Comparison of ENCODE assay signal across 9 cellular contexts in the genomic region with DNA sequence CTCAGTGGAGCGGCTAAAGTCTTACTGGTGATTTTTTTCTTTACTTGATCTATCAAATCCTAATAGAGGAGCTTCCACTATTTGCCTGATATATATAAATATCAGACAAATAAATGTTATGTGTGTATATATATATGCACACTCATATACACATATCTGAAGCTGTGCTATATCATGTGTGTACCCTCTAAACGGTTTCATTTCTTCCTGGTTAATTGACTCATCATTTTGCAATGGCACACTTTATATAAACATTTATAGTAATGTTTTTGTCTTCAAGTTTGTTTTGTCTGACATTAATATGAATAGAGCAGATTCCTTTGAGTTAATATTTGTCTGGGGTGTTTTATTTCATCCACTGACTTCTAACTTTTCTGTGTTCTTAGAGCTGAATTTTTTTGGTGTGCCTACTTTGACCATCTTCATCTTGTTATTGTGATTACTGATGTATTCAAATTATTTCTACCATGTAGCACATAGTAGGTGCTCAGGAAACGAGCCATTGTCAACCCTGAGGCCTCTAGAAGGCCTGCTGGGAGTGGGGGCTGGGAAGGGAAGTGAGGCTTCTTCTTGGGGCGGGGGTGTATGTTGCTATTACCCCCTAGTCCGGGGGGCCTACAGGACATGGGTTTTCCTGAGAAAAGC.
DNase-seq lines count a peak whose midpoint lies in the region; ATAC-seq and TF ChIP-seq lines count a peak whose summit lies in the region.
"Had no signal": no experiment of that assay in that cellular context is flagged by ENCODE, and none has a peak within 500 bp of the region (broad histone marks: within the 10 kb centered on the region; RNA-seq: fewer than 3 reads in every experiment).

No MANE protein-coding gene starts in this region.

- 49 to 67% methylated on average over 2 to 3 of the region's 5 CpGs for WGBS in gastroesophageal sphincter (ENCODE audit: low coverage in 1 of 2), 2 donors

- H3K27me3 Mint-ChIP-seq in activated CD8-positive, alpha-beta memory T cell treated with anti-CD3 and anti-CD28 coated beads, Interleukin-2, amount 10 ng/mL, durations not matched to agents 7 days and 5 days, result no peaks in the 10 kb centered on the region
- peaks cover 3% of the 10 kb centered on the region for H3K27me3 Mint-ChIP-seq in stimulated activated memory B cell treated with anti-CD40 and anti-IgM and Interleukin-4, amounts not matched to agents 10 μg/mL and 1 μg/mL and 100 μg/mL, for 72 hours

- peaks cover 3% of the 10 kb centered on the region for H3K9me3 Mint-ChIP-seq in activated CD8-positive, alpha-beta memory T cell treated with anti-CD3 and anti-CD28 coated beads, Interleukin-2, amount 10 ng/mL, durations not matched to agents 7 days and 5 days (ENCODE audit: low read depth)
- no peaks in the 10 kb centered on the region for H3K9me3 Mint-ChIP-seq in stimulated activated memory B cell treated with anti-CD40 and anti-IgM and Interleukin-4, amounts not matched to agents 10 μg/mL and 1 μg/mL and 100 μg/mL, for 72 hours

- TF ChIP-seq CTCF in gastroesophageal sphincter (IDR thresholded peaks at IDR 0.05), result no peak

- H3K36me3 Mint-ChIP-seq in activated CD8-positive, alpha-beta memory T cell treated with anti-CD3 and anti-CD28 coated beads, Interleukin-2, amount 10 ng/mL, durations not matched to agents 7 days and 5 days, result peaks cover 5% of the 10 kb centered on the region
- no peaks in the 10 kb centered on the region for H3K36me3 Mint-ChIP-seq in stimulated activated memory B cell treated with anti-CD40 and anti-IgM and Interleukin-4, amounts not matched to agents 10 μg/mL and 1 μg/mL and 100 μg/mL, for 72 hours

- H3K36me3 ChIP-seq in gastroesophageal sphincter, result no peaks in the 10 kb centered on the region

- CTCF ChIA-PET in activated CD8-positive, alpha-beta memory T cell treated with anti-CD3 and anti-CD28 coated beads, Interleukin-2, amount 10 ng/mL, durations not matched to agents 7 days and 5 days (lab: Charles Lee), result interaction anchor here (1.0 to 1.4 kb wide), 4 partner anchors 10 to 82 kb away, joined by 3 to 4 read pairs (median 4); partner anchors contain the start of gene LRRC32

- TF ChIP-seq EP300 in gastroesophageal sphincter (IDR thresholded peaks at IDR 0.05), result no peak

- H3K4me1 ChIP-seq in gastroesophageal sphincter, result peaks cover 0 to 10% (median 0%) of the 10 kb centered on the region in 3 donors

- no peaks in the 10 kb centered on the region for H3K27me3 ChIP-seq in gastroesophageal sphincter

- no peak overlapping the region for H3K4me3 Mint-ChIP-seq in activated CD8-positive, alpha-beta memory T cell treated with anti-CD3 and anti-CD28 coated beads, Interleukin-2, amount 10 ng/mL, durations not matched to agents 7 days and 5 days
- H3K4me3 Mint-ChIP-seq in stimulated activated memory B cell treated with anti-CD40 and anti-IgM and Interleukin-4, amounts not matched to agents 10 μg/mL and 1 μg/mL and 100 μg/mL, for 72 hours, result no peak overlapping the region

- DNase-seq in activated CD8-positive, alpha-beta memory T cell treated with anti-CD3 and anti-CD28 coated beads, Interleukin-2, amount 10 ng/mL, durations not matched to agents 7 days and 5 days, result no peak
- no peak for DNase-seq in activated CD8-positive, alpha-beta memory T cell treated with anti-CD3 and anti-CD28 coated beads, Interleukin-2, amount 50 U/mL, for 48 hours
- peak; percentile 5 for DNase-seq in activated T-helper 1 cell treated with Interleukin-2 at 50 U/mL for 16 hours (ENCODE audit: low read depth)
- no peak for DNase-seq in NOMO-1 treated with dmso at 0.1 percent for 144 hours (lab: John Stamatoyannopoulos, UW; ENCODE audit: unreplicated experiment)
- no peak for DNase-seq in NCI-H128 (lab: John Stamatoyannopoulos, UW; ENCODE audit: unreplicated experiment)
- DNase-seq: retina had no signal

- no peak for TF ChIP-seq POLR2A in gastroesophageal sphincter (IDR thresholded peaks at IDR 0.05)

- H3K27ac Mint-ChIP-seq in activated CD8-positive, alpha-beta memory T cell treated with anti-CD3 and anti-CD28 coated beads, Interleukin-2, amount 10 ng/mL, durations not matched to agents 7 days and 5 days, result peak overlapping the region; percentile 78
- peak overlapping the region; percentile 84 for H3K27ac Mint-ChIP-seq in stimulated activated memory B cell treated with anti-CD40 and anti-IgM and Interleukin-4, amounts not matched to agents 10 μg/mL and 1 μg/mL and 100 μg/mL, for 72 hours

- no peak for ATAC-seq in activated CD8-positive, alpha-beta memory T cell treated with anti-CD3 and anti-CD28 coated beads, Interleukin-2, amount 10 ng/mL, durations not matched to agents 7 days and 5 days
- ATAC-seq in gastroesophageal sphincter, result no peak
- ATAC-seq in stimulated activated memory B cell treated with anti-CD40 and anti-IgM and Interleukin-4, amounts not matched to agents 10 μg/mL and 1 μg/mL and 100 μg/mL, for 72 hours, result no peak
- ATAC-seq in GM18858 (IDR thresholded peaks at IDR 0.05; ENCODE audit: unreplicated experiment), result no peak

- no peaks in the 10 kb centered on the region for H3K9me3 ChIP-seq in gastroesophageal sphincter

- no peak overlapping the region for H3K4me3 ChIP-seq in gastroesophageal sphincter

- peak overlapping the region; percentile 14 to 70 (median 62) for H3K27ac ChIP-seq in gastroesophageal sphincter

- H3K4me1 Mint-ChIP-seq in activated CD8-positive, alpha-beta memory T cell treated with anti-CD3 and anti-CD28 coated beads, Interleukin-2, amount 10 ng/mL, durations not matched to agents 7 days and 5 days, result peaks cover 48% of the 10 kb centered on the region
- H3K4me1 Mint-ChIP-seq in stimulated activated memory B cell treated with anti-CD40 and anti-IgM and Interleukin-4, amounts not matched to agents 10 μg/mL and 1 μg/mL and 100 μg/mL, for 72 hours, result peaks cover 27% of the 10 kb centered on the region
